In the genomic region with DNA sequence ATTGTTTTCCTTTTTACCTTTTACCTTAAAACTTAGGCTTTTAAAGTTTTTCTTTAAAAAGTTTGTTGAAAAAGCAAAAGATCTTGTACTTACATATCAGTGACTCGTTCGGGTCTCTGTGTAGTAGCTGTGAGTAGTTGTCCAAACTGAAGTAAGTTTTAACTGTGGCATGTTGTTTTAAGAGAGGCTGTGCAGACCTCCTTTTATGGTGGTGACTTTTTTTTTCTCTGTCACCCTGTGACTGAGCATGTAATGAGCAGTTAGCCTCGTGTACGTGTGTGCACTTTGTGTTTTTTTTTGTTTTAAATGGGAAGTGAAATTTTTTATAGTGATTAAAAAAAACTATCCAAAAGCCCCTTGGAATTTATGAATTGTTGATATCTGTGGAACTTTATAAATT, we compare ENCODE assay signal across 8 cellular contexts. TPM values are rescaled to one million over a fixed set of nuclear protein-coding genes. Genes with fewer than 3 reads are reported as not detected.
DNase-seq lines count a peak whose midpoint lies in the region; ATAC-seq and TF ChIP-seq lines count a peak whose summit lies in the region.

GPR183 (minus strand) TSS at position 153 of the 400 bp plus-strand sequence. CDS start 11,254 bp downstream, outside the sequence.

- H3K4me2 ChIP-seq in neuronal stem cell (ENCODE audit: insufficient read depth, low read length, poor library complexity, severe bottlenecking) = no peak within 1 kb of the TSS

- H3K4me3 ChIP-seq in cardiac fibroblast (replicated peaks in 1 of 2; ENCODE audit: low read depth in 2 of 2, low read length in 2 of 2) (no peak within 1 kb of the TSS), mucosa of stomach (ENCODE audit: low read length) (no peak within 1 kb of the TSS), neuronal stem cell (ENCODE audit: low read length in 2 of 2) (no peak within 1 kb of the TSS)

- H3K27me3 ChIP-seq in mucosa of stomach (ENCODE audit: control insufficient read depth, insufficient read depth, low read length) = no peaks in the 10 kb centered on the region
- H3K27me3 ChIP-seq in neuronal stem cell (ENCODE audit: control insufficient read depth in 3 of 3, insufficient read depth in 3 of 3, low read depth in 1 of 3, low read length in 3 of 3) = no peaks in the 10 kb centered on the region

- no peak within 1 kb of the TSS for H3K18ac ChIP-seq in neuronal stem cell (ENCODE audit: low read length)

- no peak within 1 kb of the TSS for H4K8ac ChIP-seq in neuronal stem cell (ENCODE audit: low read depth, low read length)

- H2AK5ac ChIP-seq in neuronal stem cell (ENCODE audit: low read depth, low read length) = no peak within 1 kb of the TSS

- H2BK12ac ChIP-seq in neuronal stem cell (ENCODE audit: low read length) = no peak within 1 kb of the TSS

- WGBS in neuronal stem cell (ENCODE audit: extremely low coverage in 2 of 2, insufficient read length in 2 of 2, insufficient replicate concordance in 1 of 2), 2 donors = no CpG with 5 or more reads among the region's 4 CpGs

- H3K9me3 ChIP-seq in mucosa of stomach (ENCODE audit: control insufficient read depth, low read length) (no peaks in the 10 kb centered on the region), neuronal stem cell (replicated peaks in 1 of 2; ENCODE audit: control insufficient read depth in 2 of 2, insufficient read depth in 1 of 2, low read depth in 1 of 2, low read length in 2 of 2) (peaks cover 3% of the 10 kb centered on the region in 2 donors)

- H3K23ac ChIP-seq in neuronal stem cell (ENCODE audit: low read depth, low read length, poor library complexity) = no peak within 1 kb of the TSS

- H3K4me1 ChIP-seq in mucosa of stomach (ENCODE audit: control insufficient read depth, insufficient read depth, low read length) (no peaks in the 10 kb centered on the region), neuronal stem cell (ENCODE audit: control insufficient read depth in 2 of 2, insufficient read depth in 1 of 2, low read depth in 1 of 2, low read length in 2 of 2) (peaks cover 4 to 16% of the 10 kb centered on the region in 2 donors)

- H3K9ac ChIP-seq in mucosa of stomach (ENCODE audit: low read length) (peak within 1 kb of the TSS; percentile 45), neuronal stem cell (ENCODE audit: low read depth, low read length, poor library complexity) (no peak within 1 kb of the TSS)

- H3K14ac ChIP-seq in neuronal stem cell (ENCODE audit: low read length) = no peak within 1 kb of the TSS

- TF ChIP-seq POLR2A in GM15510 (IDR thresholded peaks at IDR 0.05; ENCODE audit: borderline replicate concordance, extremely low read depth, insufficient read length) = peak; percentile 47

- H2BK120ac ChIP-seq in neuronal stem cell (ENCODE audit: low read depth, low read length) = no peak within 1 kb of the TSS

- H3K36me3 ChIP-seq in mucosa of stomach (ENCODE audit: control insufficient read depth, insufficient read depth, low read length) (no peaks in the 10 kb centered on the region), neuronal stem cell (replicated peaks in 1 of 2; ENCODE audit: control insufficient read depth in 2 of 2, insufficient read depth in 2 of 2, low read length in 2 of 2) (peaks cover 4 to 6% of the 10 kb centered on the region in 2 donors)

- no peak within 1 kb of the TSS for H3K4ac ChIP-seq in neuronal stem cell (ENCODE audit: low read length)

- no peak within 1 kb of the TSS for H2AFZ ChIP-seq in neuronal stem cell (ENCODE audit: low read length)

- no peak within 1 kb of the TSS for H2BK5ac ChIP-seq in neuronal stem cell (ENCODE audit: low read length)

- H4K91ac ChIP-seq in neuronal stem cell (ENCODE audit: low read depth, low read length, poor library complexity) = no peak within 1 kb of the TSS

- no peak within 1 kb of the TSS for H3K27ac ChIP-seq in neuronal stem cell (replicated peaks; ENCODE audit: low read length)

- DNase-seq in LHCN-M2 (ENCODE audit: low read depth) (peak; percentile 40), cardiac fibroblast (ENCODE audit: low read depth in 2 of 2) (peak; percentile 18 to 52), RPMI8226 (no peak), DMS79 (lab: John Stamatoyannopoulos, UW) (no peak), neuronal stem cell (ENCODE audit: low spot score) (no peak)

- H2BK15ac ChIP-seq in neuronal stem cell (ENCODE audit: low read length) = no peak within 1 kb of the TSS

- peaks cover 1% of the 10 kb centered on the region for H3K79me1 ChIP-seq in neuronal stem cell (ENCODE audit: low read depth, low read length)

- no peak for TF ChIP-seq CTCF in cardiac fibroblast (IDR thresholded peaks at IDR 0.05; ENCODE audit: low read depth, low read length)

- peak; percentile 66 for ATAC-seq in GM21825 (IDR thresholded peaks at IDR 0.05; ENCODE audit: unreplicated experiment)

RNA-seq across cellular contexts. Expression of gene GPR183, which starts in this region (rescaled TPM):
- total RNA-seq in LHCN-M2 (2014; rRNA removed) = 0.11 TPM in 1 of 2 replicates, not detected in the other
- polyA plus RNA-seq in LHCN-M2 (2012) = 0.07 TPM
- not detected for polyA plus RNA-seq in neuronal stem cell (2013, experiment 1 of 2)
- not detected for polyA plus RNA-seq in neuronal stem cell (2013, experiment 2 of 2)

Comparison
In these comparisons a context has a peak if more than half of its experiments do, and no peak if none do; other contexts are left out.
1. Peak in DNase-seq in LHCN-M2; RNA of the gene not detected or under 1 TPM.
2. DNase-seq: peak in cardiac fibroblast (2 of 2); none in RPMI8226 (single experiment), DMS79 (single experiment) and neuronal stem cell (single experiment).